In the genomic region with DNA sequence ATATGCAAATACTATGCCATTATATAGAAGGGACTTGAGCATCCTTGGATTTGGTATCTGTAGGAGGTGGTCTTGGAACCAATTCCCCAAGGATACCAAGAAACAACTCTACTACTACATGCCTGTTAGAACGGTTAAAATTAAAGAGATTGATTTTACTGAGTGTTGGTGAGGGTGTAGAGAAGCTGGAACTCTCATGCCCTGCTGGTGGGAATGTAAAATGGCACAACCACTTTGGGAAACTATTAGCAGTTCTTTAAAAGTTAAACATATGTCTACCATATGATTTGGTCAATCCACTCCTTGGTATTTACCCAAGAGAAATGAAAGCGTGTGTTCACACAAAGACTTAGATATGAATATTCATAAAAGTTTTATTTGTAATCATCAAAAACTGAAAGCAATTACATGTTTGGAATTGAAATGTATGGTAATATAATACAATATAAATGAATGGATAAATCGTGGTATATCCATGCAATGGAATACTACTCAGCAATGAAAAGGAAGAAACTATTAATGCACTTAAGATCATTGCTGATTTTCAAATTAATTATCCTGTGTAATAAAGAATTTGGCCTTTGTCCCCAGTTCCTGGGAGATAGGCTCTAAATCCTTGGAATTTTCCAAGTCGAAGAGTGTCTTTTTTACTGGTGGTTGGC, we compare ENCODE assay signal across 2 cellular contexts.
TF ChIP-seq lines count a peak whose summit lies in the region.

No MANE protein-coding gene starts in this region.

TF ChIP-seq in HepG2, 621 proteins besides CTCF, POLR2A, EP300 and RAD21:
- TF ChIP-seq TEAD3 (CRISPR knock-in tag; optimal IDR thresholded peaks at IDR 0.05; ENCODE audit: borderline replicate concordance) = peak; percentile 76
- no peak for TF ChIP-seq ZNF138 (CRISPR knock-in tag; IDR thresholded peaks at IDR 0.05; ENCODE audit: low read depth)

TF ChIP-seq in GM12878, 131 proteins besides CTCF, POLR2A, EP300 and RAD21:
- TF ChIP-seq MYC (IDR thresholded peaks at IDR 0.05; ENCODE audit: insufficient read depth, insufficient read length, insufficient replicate concordance, low read length, severe bottlenecking) (no peak), NRF1 (conservative IDR thresholded peaks at IDR 0.05; ENCODE audit: low read depth, low read length) (no peak)
- TF ChIP-seq, protein P1, sequence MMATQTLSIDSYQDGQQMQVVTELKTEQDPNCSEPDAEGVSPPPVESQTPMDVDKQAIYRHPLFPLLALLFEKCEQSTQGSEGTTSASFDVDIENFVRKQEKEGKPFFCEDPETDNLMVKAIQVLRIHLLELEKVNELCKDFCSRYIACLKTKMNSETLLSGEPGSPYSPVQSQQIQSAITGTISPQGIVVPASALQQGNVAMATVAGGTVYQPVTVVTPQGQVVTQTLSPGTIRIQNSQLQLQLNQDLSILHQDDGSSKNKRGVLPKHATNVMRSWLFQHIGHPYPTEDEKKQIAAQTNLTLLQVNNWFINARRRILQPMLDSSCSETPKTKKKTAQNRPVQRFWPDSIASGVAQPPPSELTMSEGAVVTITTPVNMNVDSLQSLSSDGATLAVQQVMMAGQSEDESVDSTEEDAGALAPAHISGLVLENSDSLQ (IDR thresholded peaks at IDR 0.05) = 0 out of 2 replicates have a peak, but pooled peaks have one; percentile 17
